ENCODE assay signal across 11 cellular contexts in the genomic region with DNA sequence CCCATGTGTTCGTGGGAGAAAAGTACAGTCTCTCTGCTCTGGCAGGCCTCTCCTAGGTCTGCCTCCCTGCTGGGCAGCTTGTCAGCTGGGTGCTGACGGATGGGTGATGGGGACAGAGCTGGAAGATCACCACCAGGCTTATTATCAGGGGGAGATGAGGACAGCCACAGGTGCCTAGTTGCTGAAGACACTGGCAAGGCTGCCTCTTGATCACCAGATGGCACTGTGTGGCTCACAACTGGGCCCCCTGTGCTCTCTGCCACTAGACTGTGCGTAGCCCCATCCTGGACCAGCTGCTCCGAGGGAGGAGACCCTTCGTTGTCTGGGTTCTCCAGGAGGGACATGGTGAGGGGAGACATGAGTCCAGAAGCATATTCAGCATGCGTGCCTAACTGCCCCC.
DNase-seq lines count a peak whose midpoint lies in the region; ATAC-seq and TF ChIP-seq lines count a peak whose summit lies in the region.
"Had no signal": no experiment of that assay in that cellular context is flagged by ENCODE, and none has a peak within 500 bp of the region (broad histone marks: within the 10 kb centered on the region; RNA-seq: fewer than 3 reads in every experiment).

No MANE protein-coding gene starts in this region.

- no peak overlapping the region for H3K27ac Mint-ChIP-seq in activated CD8-positive, alpha-beta T cell treated with anti-CD3 and anti-CD28 coated beads for 36 hours
- no peak overlapping the region for H3K27ac Mint-ChIP-seq in stimulated activated memory B cell treated with anti-CD40 and anti-IgM and Interleukin-4, amounts not matched to agents 10 μg/mL and 1 μg/mL and 100 μg/mL, for 72 hours

- no peaks in the 10 kb centered on the region for H3K27me3 Mint-ChIP-seq in activated CD8-positive, alpha-beta T cell treated with anti-CD3 and anti-CD28 coated beads for 36 hours
- H3K27me3 Mint-ChIP-seq in stimulated activated memory B cell treated with anti-CD40 and anti-IgM and Interleukin-4, amounts not matched to agents 10 μg/mL and 1 μg/mL and 100 μg/mL, for 72 hours, result no peaks in the 10 kb centered on the region

- no peaks in the 10 kb centered on the region for H3K27me3 ChIP-seq in H7 (ENCODE audit: control insufficient read depth, insufficient read depth, low read length)

- H3K9me3 Mint-ChIP-seq in activated CD8-positive, alpha-beta T cell treated with anti-CD3 and anti-CD28 coated beads for 36 hours, result no peaks in the 10 kb centered on the region
- H3K9me3 Mint-ChIP-seq in stimulated activated memory B cell treated with anti-CD40 and anti-IgM and Interleukin-4, amounts not matched to agents 10 μg/mL and 1 μg/mL and 100 μg/mL, for 72 hours, result no peaks in the 10 kb centered on the region
- H3K9me3 Mint-ChIP-seq: immature natural killer cell had no signal

- intact Hi-C loops in activated CD8-positive, alpha-beta T cell treated with anti-CD3 and anti-CD28 coated beads for 36 hours (cut with micrococcal nuclease), result loop anchor here (5.0 to 10.0 kb wide), 2 partner anchors 121 to 131 kb away; partner anchors contain the start of genes DCAF12 and MYORG

- no peak for DNase-seq in AG09319 (ENCODE audit: extremely low read depth, low read depth)
- peak; percentile 58 for DNase-seq in H7
- peak; percentile 20 for DNase-seq in activated CD8-positive, alpha-beta T cell treated with anti-CD3 and anti-CD28 coated beads for 36 hours
- DNase-seq in kidney tubule cell (ENCODE audit: low spot score), result peak; percentile 13
- DNase-seq in NCI-H345 (lab: John Stamatoyannopoulos, UW), result no peak
- no peak for DNase-seq in SK-N-DZ (ENCODE audit: low spot score)
- DNase-seq in retina, result no peak
- DNase-seq: immature natural killer cell; NCI-H1048; stimulated activated CD4-positive, alpha-beta T cell treated with anti-CD3 and anti-CD28 coated beads, Interleukin-4, amount 100 ng/mL, for 1 hour had no signal

- H3K4me1 Mint-ChIP-seq in activated CD8-positive, alpha-beta T cell treated with anti-CD3 and anti-CD28 coated beads for 36 hours (ENCODE audit: low read depth), result peaks cover 12% of the 10 kb centered on the region
- peaks cover 6% of the 10 kb centered on the region for H3K4me1 Mint-ChIP-seq in stimulated activated memory B cell treated with anti-CD40 and anti-IgM and Interleukin-4, amounts not matched to agents 10 μg/mL and 1 μg/mL and 100 μg/mL, for 72 hours

- peaks cover 29% of the 10 kb centered on the region for H3K36me3 Mint-ChIP-seq in activated CD8-positive, alpha-beta T cell treated with anti-CD3 and anti-CD28 coated beads for 36 hours (ENCODE audit: low read depth)
- H3K36me3 Mint-ChIP-seq in stimulated activated memory B cell treated with anti-CD40 and anti-IgM and Interleukin-4, amounts not matched to agents 10 μg/mL and 1 μg/mL and 100 μg/mL, for 72 hours, result peaks cover 25% of the 10 kb centered on the region

- POLR2A ChIA-PET in activated CD8-positive, alpha-beta T cell treated with anti-CD3 and anti-CD28 coated beads for 36 hours (lab: Charles Lee), result no interaction called here

- TF ChIP-seq CTCF in AG09319 (IDR thresholded peaks at IDR 0.05; ENCODE audit: low read depth, low read length), result peak; percentile 39
- TF ChIP-seq CTCF in activated CD8-positive, alpha-beta T cell treated with anti-CD3 and anti-CD28 coated beads for 36 hours (IDR thresholded peaks at IDR 0.05), result no peak

- H3K4me3 Mint-ChIP-seq in activated CD8-positive, alpha-beta T cell treated with anti-CD3 and anti-CD28 coated beads for 36 hours, result no peak overlapping the region
- H3K4me3 Mint-ChIP-seq in stimulated activated memory B cell treated with anti-CD40 and anti-IgM and Interleukin-4, amounts not matched to agents 10 μg/mL and 1 μg/mL and 100 μg/mL, for 72 hours, result no peak overlapping the region
- H3K4me3 Mint-ChIP-seq: immature natural killer cell had no signal

- H3K36me3 ChIP-seq in H7 (replicated peaks; ENCODE audit: control insufficient read depth, insufficient read depth, low read length), result peaks cover 7% of the 10 kb centered on the region

- CTCF ChIA-PET in activated CD8-positive, alpha-beta T cell treated with anti-CD3 and anti-CD28 coated beads for 36 hours (lab: Charles Lee), result interaction anchor here (1.1 to 6.1 kb wide), 8 partner anchors 11 to 148 kb away, joined by 3 to 53 read pairs (median 4); partner anchors contain the start of gene MYORG

- no peak overlapping the region for H3K4me3 ChIP-seq in H7 (ENCODE audit: insufficient read depth, low read depth, low read length)

- no peak for ATAC-seq in activated CD8-positive, alpha-beta T cell treated with anti-CD3 and anti-CD28 coated beads for 36 hours
- no peak for ATAC-seq in stimulated activated memory B cell treated with anti-CD40 and anti-IgM and Interleukin-4, amounts not matched to agents 10 μg/mL and 1 μg/mL and 100 μg/mL, for 72 hours

Comparison
In these comparisons a context has a peak if more than half of its experiments do, and no peak if none do; other contexts are left out.
1. DNase-seq: peak in H7 (single experiment), activated CD8-positive, alpha-beta T cell treated with anti-CD3 and anti-CD28 coated beads for 36 hours (single experiment) and kidney tubule cell (single experiment); none in AG09319 (single experiment), NCI-H345 (single experiment), SK-N-DZ (single experiment) and retina (single experiment).